In the genomic region with DNA sequence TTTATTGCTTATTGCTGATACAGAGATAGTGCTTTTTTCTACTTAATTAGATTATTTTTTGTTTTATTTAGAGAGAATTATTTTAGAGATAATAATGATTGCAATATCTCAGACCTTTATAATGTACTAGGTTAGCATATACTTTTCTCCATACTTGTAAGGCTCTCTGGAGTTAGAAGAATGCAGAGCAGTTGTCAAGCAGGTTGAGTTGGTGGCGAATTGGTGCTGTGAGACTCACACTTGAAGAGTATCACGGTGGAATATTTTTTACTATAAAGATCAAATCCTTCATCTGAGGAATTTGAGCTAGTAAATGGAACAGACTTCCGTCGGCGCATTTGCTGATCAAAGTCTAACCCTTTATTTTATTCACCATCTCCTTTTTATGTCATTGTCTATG, we compare ENCODE assay signal across 29 cellular contexts. TPM values are rescaled to one million over a fixed set of nuclear protein-coding genes. Genes with fewer than 3 reads are reported as not detected.
"Had no signal": no experiment of that assay in that cellular context is flagged by ENCODE, and none has a peak within 500 bp of the region (broad histone marks: within the 10 kb centered on the region; RNA-seq: fewer than 3 reads in every experiment).

No MANE protein-coding gene starts in this region.

- H3K4me1 ChIP-seq: suprapubic skin, testis, thyroid gland, tibial nerve, transverse colon, upper lobe of left lung, upper lobe of right lung, uterus, vagina had no signal

- DNase-seq: stimulated activated CD4-positive, alpha-beta T cell treated with anti-CD3 and anti-CD28 coated beads, Interleukin-2, amount 100 ng/mL, for 48 hours; stimulated activated CD4-positive, alpha-beta T cell treated with anti-CD3 and anti-CD28 coated beads, Interleukin-4, amount 100 ng/mL, for 1 hour; stimulated activated CD4-positive, alpha-beta T cell treated with anti-CD3 and anti-CD28 coated beads, Interleukin-4, amount 100 ng/mL, for 24 hours; stimulated activated CD4-positive, alpha-beta T cell treated with anti-CD3 and anti-CD28 coated beads, Interleukin-4, amount 100 ng/mL, for 4 hours; stimulated activated CD8-positive, alpha-beta memory T cell treated with anti-CD3 and anti-CD28 coated beads, Interleukin-4, amount 100 ng/mL, for 48 hours; stimulated activated naive B cell treated with anti-CD40 and anti-IgM and Interleukin-4, amounts not matched to agents 10 μg/mL and 1 μg/mL and 100 μg/mL, for 72 hours; stimulated activated naive CD4-positive, alpha-beta T cell; stimulated activated naive CD4-positive, alpha-beta T cell treated with Interleukin-2 at 50 U/mL for 16 hours; stimulated activated naive CD8-positive, alpha-beta T cell treated with anti-CD3 and anti-CD28 coated beads, Interleukin-15, amount 100 ng/mL, for 72 hours; stimulated activated naive CD8-positive, alpha-beta T cell treated with anti-CD3 and anti-CD28 coated beads, Interleukin-15, Interleukin-2, amounts not matched to agents 100 U/mL and 50 U/mL, for 24 hours; stomach; tibial artery; transverse colon; upper lobe of left lung; upper lobe of right lung; uterus had no signal

- H3K4me3 ChIP-seq: stomach, suprapubic skin, testis, thoracic aorta, thyroid gland, tibial artery, tibial nerve, transverse colon, upper lobe of left lung, upper lobe of right lung, uterus, vagina had no signal

- H3K9me3 ChIP-seq: testis, thoracic aorta, thyroid gland, upper lobe of left lung, upper lobe of right lung, uterus, vagina had no signal

- ATAC-seq: stimulated activated effector memory CD8-positive, alpha-beta T cell treated with anti-CD3 and anti-CD28 coated beads, Interleukin-12 subunit alpha, Interleukin-12 subunit beta, amount 100 ng/mL, for 72 hours; stimulated activated memory B cell treated with anti-CD40 and anti-IgM and Interleukin-4, amounts not matched to agents 10 μg/mL and 1 μg/mL and 100 μg/mL, for 72 hours; stimulated activated naive B cell treated with anti-CD40 and anti-IgM and Interleukin-4, amounts not matched to agents 10 μg/mL and 1 μg/mL and 100 μg/mL, for 72 hours; stimulated activated naive CD8-positive, alpha-beta T cell treated with anti-CD3 and anti-CD28 coated beads, Interleukin-15, amount 100 ng/mL, for 72 hours; stimulated activated naive CD8-positive, alpha-beta T cell treated with anti-CD3 and anti-CD28 coated beads, Interleukin-15, Interleukin-2, amounts not matched to agents 100 U/mL and 50 U/mL, for 24 hours; upper lobe of right lung had no signal

- H3K27me3 ChIP-seq: stomach, suprapubic skin, testis, thyroid gland, tibial artery, tibial nerve, transverse colon, upper lobe of left lung, upper lobe of right lung, uterus, vagina had no signal

- H3K36me3 ChIP-seq: stomach, suprapubic skin, thoracic aorta, thyroid gland, tibial artery, tibial nerve, transverse colon, upper lobe of left lung, upper lobe of right lung, uterus, vagina had no signal

- H3K27ac ChIP-seq: stomach, suprapubic skin, testis, thoracic aorta, thyroid gland, tibial artery, tibial nerve, transverse colon, upper lobe of left lung, upper lobe of right lung, uterus, vagina had no signal

RNA-seq across cellular contexts. Expression of a gene that starts 47.3 kb away (rescaled TPM):
- total RNA-seq: stomach, subcutaneous adipose tissue, suprapubic skin, temporal lobe, testis, thoracic aorta, thyroid gland, tibial nerve, transverse colon, upper lobe of left lung, upper lobe of right lung, ureter, urinary bladder, uterus, vagina had no signal
- polyA plus RNA-seq: stomach, thymus, urinary bladder had no signal
